In genomic region chr5:119300311-119300670, GRCh38 we compare ENCODE assay signal across 1 cellular context.
TF ChIP-seq lines count a peak whose summit lies in the region.

No MANE protein-coding gene starts in this region.

TF ChIP-seq in IMR-90, 13 proteins besides CTCF, POLR2A, EP300 and RAD21 (continued from another document):
- TF ChIP-seq, protein P1, sequence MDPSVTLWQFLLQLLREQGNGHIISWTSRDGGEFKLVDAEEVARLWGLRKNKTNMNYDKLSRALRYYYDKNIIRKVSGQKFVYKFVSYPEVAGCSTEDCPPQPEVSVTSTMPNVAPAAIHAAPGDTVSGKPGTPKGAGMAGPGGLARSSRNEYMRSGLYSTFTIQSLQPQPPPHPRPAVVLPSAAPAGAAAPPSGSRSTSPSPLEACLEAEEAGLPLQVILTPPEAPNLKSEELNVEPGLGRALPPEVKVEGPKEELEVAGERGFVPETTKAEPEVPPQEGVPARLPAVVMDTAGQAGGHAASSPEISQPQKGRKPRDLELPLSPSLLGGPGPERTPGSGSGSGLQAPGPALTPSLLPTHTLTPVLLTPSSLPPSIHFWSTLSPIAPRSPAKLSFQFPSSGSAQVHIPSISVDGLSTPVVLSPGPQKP (IDR thresholded peaks at IDR 0.05; ENCODE audit: borderline replicate concordance, low read depth, low read length), result no peak
- TF ChIP-seq MXI1 (IDR thresholded peaks at IDR 0.05; ENCODE audit: borderline replicate concordance, low read depth, low read length), result no peak
- TF ChIP-seq FOS (IDR thresholded peaks at IDR 0.05; ENCODE audit: low read depth, low read length), result no peak
- TF ChIP-seq SMC3 (IDR thresholded peaks at IDR 0.05; ENCODE audit: low read depth, low read length), result no peak
